Comparison of ENCODE assay signal across 19 cellular contexts in genomic region chr19:49201042-49201441, GRCh38. TPM values are rescaled to one million over a fixed set of nuclear protein-coding genes. Genes with fewer than 3 reads are reported as not detected.
A peak's percentile ranks its signal among the peaks of the same experiment; 100 is the strongest.
DNase-seq lines count a peak whose midpoint lies in the region; ATAC-seq, FAIRE-seq and TF ChIP-seq lines count a peak whose summit lies in the region.
"Had no signal": no experiment of that assay in that cellular context is flagged by ENCODE, and none has a peak within 500 bp of the region (broad histone marks: within the 10 kb centered on the region; RNA-seq: fewer than 3 reads in every experiment).

No MANE protein-coding gene starts in this region.

- no peak for FAIRE-seq in pancreas (lab: Jason Lieb, UNC)
- FAIRE-seq: H54, HTR-8/SVneo had no signal

- TF ChIP-seq CTCF in LNCaP clone FGC (IDR thresholded peaks at IDR 0.05; ENCODE audit: control insufficient read depth, extremely low read depth, insufficient read depth) (no peak), colonic mucosa (IDR thresholded peaks at IDR 0.05) (no peak), prostate gland (IDR thresholded peaks at IDR 0.05) (no peak), uterus (IDR thresholded peaks at IDR 0.05) (no peak), pancreas (IDR thresholded peaks at IDR 0.05) (no peak)

- H3K4me1 ChIP-seq in colonic mucosa, result peaks cover 15% of the 10 kb centered on the region
- peaks cover 4% of the 10 kb centered on the region for H3K4me1 ChIP-seq in prostate gland (replicated peaks)
- peaks cover 0 to 5% of the 10 kb centered on the region in 2 donors for H3K4me1 ChIP-seq in uterus
- H3K4me1 ChIP-seq in pancreas, result no peaks in the 10 kb centered on the region

- no peak for ATAC-seq in pancreas

- intact Hi-C loops in colonic mucosa (cut with DNase I), result loop anchor here (5.0 kb wide), 1 partner anchor 54 kb away; no protein-coding TSS in a partner anchor
- intact Hi-C loops in prostate gland (cut with DNase I), result no loop called here
- intact Hi-C loops in uterus (cut with DNase I; ENCODE audit: low total_unique reads), result no loop called here
- intact Hi-C loops in pancreas (cut with DNase I), result loop anchor here in 1 of 3 donors (5.0 kb wide), 1 partner anchor 109 kb away; no protein-coding TSS in a partner anchor

- H3K27me3 ChIP-seq in colonic mucosa (no peaks in the 10 kb centered on the region), prostate gland (replicated peaks; ENCODE audit: insufficient read depth) (no peaks in the 10 kb centered on the region), uterus (no peaks in the 10 kb centered on the region), pancreas (no peaks in the 10 kb centered on the region)
- H3K27me3 ChIP-seq: BLaER1 had no signal

- no peak for TF ChIP-seq POLR2A in prostate gland (IDR thresholded peaks at IDR 0.05)
- no peak for TF ChIP-seq POLR2A in uterus (IDR thresholded peaks at IDR 0.05)

- WGBS in prostate gland, result 49% methylated on average over 7 of the region's 7 CpGs
- 84 to 92% methylated on average over 7 of the region's 7 CpGs for WGBS in pancreas, 2 donors

- H3K27ac ChIP-seq in colonic mucosa (peak overlapping the region; percentile 19), prostate gland (peak overlapping the region; percentile 85 to 88), uterus (no peak overlapping the region), pancreas (no peak overlapping the region)

- H3K9me3 ChIP-seq in colonic mucosa (no peaks in the 10 kb centered on the region), prostate gland (no peaks in the 10 kb centered on the region), uterus (no peaks in the 10 kb centered on the region), pancreas (no peaks in the 10 kb centered on the region)
- H3K9me3 ChIP-seq: BLaER1 had no signal

- H3K36me3 ChIP-seq in colonic mucosa (no peaks in the 10 kb centered on the region), prostate gland (peaks cover 0 to 4% of the 10 kb centered on the region in 2 donors), uterus (no peaks in the 10 kb centered on the region), pancreas (peaks cover 0 to 10% (median 0%) of the 10 kb centered on the region in 3 donors)

- DNase-seq in LNCaP clone FGC (ENCODE audit: low read depth), result peak; percentile 87
- DNase-seq in NOMO-1 treated with dmso at 0.1 percent for 144 hours (lab: John Stamatoyannopoulos, UW; ENCODE audit: unreplicated experiment), result peak; percentile 46
- DNase-seq in colonic mucosa, result peak; percentile 37
- DNase-seq in prostate gland (ENCODE audit: low spot score), result peak; percentile 52
- no peak for DNase-seq in uterus
- DNase-seq in pancreas, result no peak
- no peak for DNase-seq in RPMI8226
- DNase-seq: CD8-positive, alpha-beta memory T cell; DMS79 treated with DMSO at 0.1 percent for 48 hours; IMR-90; NCI-H1105; NCI-H2081 treated with DMSO at 0.1 percent for 48 hours had no signal

- H3K9ac ChIP-seq in colonic mucosa (ENCODE audit: low read depth in 2 of 2, low read length in 2 of 2), result no peak overlapping the region
- H3K9ac ChIP-seq: BLaER1 had no signal

- H3K4me3 ChIP-seq in LNCaP clone FGC (ENCODE audit: low read depth, low read length) (peak overlapping the region; percentile 65), colonic mucosa (no peak overlapping the region), prostate gland (no peak overlapping the region), uterus (no peak overlapping the region), pancreas (no peak overlapping the region)
- H3K4me3 ChIP-seq: BLaER1 had no signal

RNA-seq across cellular contexts. Expression of gene TRPM4, which starts 43.5 kb away (rescaled TPM):
- total RNA-seq in colonic mucosa (100 to 1,000 TPM; 175 to 307 TPM), prostate gland (100 to 1,000 TPM in 1 of 2 donors, 10 to 100 TPM in 1; 99.0 to 126 TPM), uterus (10 to 100 TPM in 3 of 4 donors, 1 to 10 TPM in 1; 9.7 to 28.7 (median 15.4) TPM), pancreas (10 to 100 TPM; 11.8 to 29.7 (median 15.2) TPM)
- 10 to 100 TPM; 19.2 to 47.1 TPM for polyA plus RNA-seq in pancreas
- total RNA-seq: CD8-positive, alpha-beta memory T cell had no signal
- polyA plus RNA-seq: CD8-positive, alpha-beta memory T cell had no signal

RNA-seq across cellular contexts. Expression of gene HRC, which starts 45.8 kb away (rescaled TPM):
- 1 to 10 TPM in 1 of 2 donors, under 1 TPM in 1; 0.53 to 1.8 TPM for total RNA-seq in colonic mucosa
- 1 to 10 TPM; 3.8 to 6.7 TPM for total RNA-seq in prostate gland
- 10 to 100 TPM in 1 of 4 donors, 1 to 10 TPM in 2, under 1 TPM in 1; 0.51 to 13.5 (median 6.6) TPM for total RNA-seq in uterus
- under 1 TPM in 5 of 6 donors, not detected in 1; 0.09 to 0.79 (median 0.25) TPM for total RNA-seq in pancreas
- polyA plus RNA-seq in pancreas, result under 1 TPM; 0.53 to 0.61 TPM
- total RNA-seq: A673; CD8-positive, alpha-beta memory T cell; IMR-90; MCF 10A; NCI-H460; SK-MEL-5 had no signal
- polyA plus RNA-seq: CD8-positive, alpha-beta memory T cell had no signal

Comparison
In these comparisons a context has a peak if more than half of its experiments do, and no peak if none do; other contexts are left out.
1. DNase-seq: peak in LNCaP clone FGC (single experiment), NOMO-1 treated with dmso at 0.1 percent for 144 hours (single experiment), colonic mucosa (single experiment) and prostate gland (single experiment); none in uterus (0 of 2), pancreas (0 of 6) and RPMI8226 (single experiment).
2. H3K27ac ChIP-seq: peak in colonic mucosa (single experiment) and prostate gland (2 of 2); none in uterus (0 of 2) and pancreas (0 of 4).